36 cellular contexts compared by ENCODE assay signal in the genomic region with DNA sequence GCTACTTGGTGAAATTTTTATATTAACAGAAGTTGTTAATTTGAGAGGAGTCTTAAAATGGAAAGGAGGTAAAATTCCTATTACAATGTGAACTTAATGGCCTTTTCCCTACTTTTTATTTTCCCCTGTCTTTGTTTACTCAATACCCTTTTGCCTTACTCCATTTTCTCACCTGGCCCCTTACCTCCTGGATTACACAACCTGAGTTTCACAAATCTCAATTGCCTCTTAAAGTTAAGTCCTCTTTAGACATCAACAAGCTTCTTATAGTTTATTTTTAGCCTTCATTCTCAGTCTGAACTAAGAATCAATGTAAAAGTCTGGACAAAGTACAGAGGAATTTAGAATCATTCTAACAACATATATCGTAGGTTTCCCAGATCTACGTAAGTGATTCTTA.
"Had no signal": no experiment of that assay in that cellular context is flagged by ENCODE, and none has a peak within 500 bp of the region (broad histone marks: within the 10 kb centered on the region; RNA-seq: fewer than 3 reads in every experiment).

No MANE protein-coding gene starts in this region.

- H3K27ac ChIP-seq: adrenal gland, ascending aorta, body of pancreas, brain microvascular endothelial cell, breast epithelium, cardiac muscle cell had no signal

- H3K4me1 ChIP-seq: adrenal gland, ascending aorta, body of pancreas, breast epithelium had no signal

- H3K36me3 ChIP-seq: adrenal gland, ascending aorta, brain microvascular endothelial cell, breast epithelium, cardiac muscle cell had no signal

- H3K36me3 Mint-ChIP-seq: activated naive CD4-positive, alpha-beta T cell treated with anti-CD3 and anti-CD28 coated beads, Interleukin-2, amount 10 ng/mL, durations not matched to agents 7 days and 5 days; activated naive CD4-positive, alpha-beta T cell treated with anti-CD3 and anti-CD28 coated beads, Interleukin-2, amount 50 U/mL, for 24 hours; activated naive CD8-positive, alpha-beta T cell; activated naive CD8-positive, alpha-beta T cell treated with anti-CD3 and anti-CD28 coated beads for 36 hours; activated naive CD8-positive, alpha-beta T cell treated with anti-CD3 and anti-CD28 coated beads, Interleukin-2, amount 10 ng/mL, durations not matched to agents 7 days and 5 days; brain had no signal

- ATAC-seq: activated naive CD8-positive, alpha-beta T cell treated with anti-CD3 and anti-CD28 coated beads, Interleukin-2, amount 50 U/mL, for 24 hours; activated T-cell treated with anti-CD3 and anti-CD28 coated beads, Interleukin-2, amount 50 U/mL, for 4 hours; activated T-cell treated with anti-CD3 and anti-CD28 coated beads, Interleukin-2, amount 50 U/mL, for 72 hours; activated T-helper 17 cell treated with anti-CD3 and anti-CD28 coated beads, Interleukin-2, amount 50 U/mL, for 72 hours; body of pancreas had no signal

- H3K9me3 ChIP-seq: adrenal gland, ascending aorta, body of pancreas, breast epithelium had no signal

- H3K27ac Mint-ChIP-seq: activated naive CD4-positive, alpha-beta T cell treated with anti-CD3 and anti-CD28 coated beads for 36 hours; activated naive CD4-positive, alpha-beta T cell treated with anti-CD3 and anti-CD28 coated beads, Interleukin-2, amount 10 ng/mL, durations not matched to agents 7 days and 5 days; activated naive CD4-positive, alpha-beta T cell treated with anti-CD3 and anti-CD28 coated beads, Interleukin-2, amount 50 U/mL, for 24 hours; activated naive CD8-positive, alpha-beta T cell; activated naive CD8-positive, alpha-beta T cell treated with anti-CD3 and anti-CD28 coated beads for 36 hours; activated naive CD8-positive, alpha-beta T cell treated with anti-CD3 and anti-CD28 coated beads, Interleukin-2, amount 10 ng/mL, durations not matched to agents 7 days and 5 days; activated naive CD8-positive, alpha-beta T cell treated with anti-CD3 and anti-CD28 coated beads, Interleukin-2, amount 50 U/mL, for 24 hours; activated T-cell treated with anti-CD3 and anti-CD28 coated beads, Interleukin-2, amount 50 U/mL, for 24 hours; activated T-cell treated with anti-CD3 and anti-CD28 coated beads, Interleukin-2, amount 50 U/mL, for 72 hours; activated T-helper 1 cell treated with anti-CD3 and anti-CD28 coated beads, Interleukin-12 subunit alpha, Interleukin-12 subunit beta, Interleukin-2, Interleukin-4 antibody, amounts not matched to agents 30 ng/mL and 10 ng/mL and 1 ng/mL, durations not matched to agents 14 hours and 24 hours and 36 hours; activated T-helper 17 cell treated with anti-CD3 and anti-CD28 coated beads, Interleukin-2, amount 50 U/mL, for 72 hours; activated T-helper 2 cell treated with anti-CD3 and anti-CD28 coated beads, Interferon-gamma antibody, Interleukin-2, Interleukin-4, amounts not matched to agents 10 μg/mL and 5 μg/mL and 100 μg/mL, durations not matched to agents 14 hours and 24 hours and 36 hours; brain had no signal

- H3K9me3 Mint-ChIP-seq: activated naive CD4-positive, alpha-beta T cell treated with anti-CD3 and anti-CD28 coated beads, Interleukin-2, amount 50 U/mL, for 24 hours; activated naive CD8-positive, alpha-beta T cell treated with anti-CD3 and anti-CD28 coated beads, Interleukin-2, amount 10 ng/mL, durations not matched to agents 7 days and 5 days; activated T-helper 1 cell treated with anti-CD3 and anti-CD28 coated beads, Interleukin-12 subunit alpha, Interleukin-12 subunit beta, Interleukin-2, Interleukin-4 antibody, amounts not matched to agents 30 ng/mL and 10 ng/mL and 1 ng/mL, durations not matched to agents 14 hours and 24 hours and 36 hours; activated T-helper 17 cell treated with anti-CD3 and anti-CD28 coated beads, Interleukin-2, amount 50 U/mL, for 72 hours; brain had no signal

- DNase-seq: activated effector memory CD4-positive, alpha-beta T cell treated with anti-CD3 and anti-CD28 coated beads, Interleukin-2, amount 50 U/mL, for 16 hours; activated effector memory CD4-positive, alpha-beta T cell treated with Interleukin-2 at 50 U/mL for 16 hours; activated gamma-delta T cell; activated gamma-delta T cell treated with Interleukin-2 at 50 U/mL for 16 hours; activated naive CD4-positive, alpha-beta T cell; activated naive CD4-positive, alpha-beta T cell treated with anti-CD3 and anti-CD28 coated beads for 36 hours; activated naive CD4-positive, alpha-beta T cell treated with anti-CD3 and anti-CD28 coated beads, Interleukin-2, amount 10 ng/mL, durations not matched to agents 7 days and 5 days; activated naive CD4-positive, alpha-beta T cell treated with anti-CD3 and anti-CD28 coated beads, Interleukin-2, amount 50 U/mL, for 16 hours; activated naive CD4-positive, alpha-beta T cell treated with Interleukin-2 at 50 U/mL for 16 hours; activated naive CD8-positive, alpha-beta T cell treated with anti-CD3 and anti-CD28 coated beads for 36 hours; activated naive CD8-positive, alpha-beta T cell treated with anti-CD3 and anti-CD28 coated beads, Interleukin-2, amount 10 ng/mL, durations not matched to agents 7 days and 5 days; activated naive CD8-positive, alpha-beta T cell treated with anti-CD3 and anti-CD28 coated beads, Interleukin-2, amount 50 U/mL, for 24 hours; activated T-cell treated with anti-CD3 and anti-CD28 coated beads, Interleukin-2, amount 50 U/mL, for 1 hour; activated T-cell treated with anti-CD3 and anti-CD28 coated beads, Interleukin-2, amount 50 U/mL, for 24 hours; activated T-cell treated with anti-CD3 and anti-CD28 coated beads, Interleukin-2, amount 50 U/mL, for 4 hours; activated T-cell treated with anti-CD3 and anti-CD28 coated beads, Interleukin-2, amount 50 U/mL, for 48 hours; activated T-cell treated with anti-CD3 and anti-CD28 coated beads, Interleukin-2, amount 50 U/mL, for 72 hours; adrenal gland; amniotic stem cell; amygdala; anterior cingulate cortex; aorta; body of pancreas; brain microvascular endothelial cell; caudate nucleus; central memory CD4-positive, alpha-beta T cell; cerebellar nuclear complex had no signal

- H3K27me3 ChIP-seq: adrenal gland, ascending aorta, body of pancreas, brain microvascular endothelial cell, breast epithelium, cardiac muscle cell had no signal

- H3K4me3 ChIP-seq: adrenal gland, ascending aorta, body of pancreas, breast epithelium, cardiac muscle cell had no signal
